In the genomic region with DNA sequence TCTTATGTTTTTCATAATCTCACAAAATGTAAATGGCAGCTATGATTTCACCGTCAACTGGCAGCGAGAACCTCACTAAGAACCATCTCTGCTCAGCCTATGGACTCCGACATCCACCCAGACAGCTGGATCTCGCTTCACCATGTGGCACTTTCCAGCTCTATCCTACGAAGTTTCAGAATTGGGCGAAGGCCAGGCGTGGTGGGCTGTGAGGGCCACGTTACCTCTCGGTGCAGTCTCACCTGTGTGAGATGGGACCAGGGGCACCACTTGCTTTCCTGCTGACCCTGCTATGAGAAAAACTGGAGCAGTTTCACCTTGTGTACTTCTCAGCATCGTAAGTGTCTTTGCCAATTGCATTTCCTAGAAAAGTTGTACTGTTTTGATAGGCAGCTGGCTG, we compare ENCODE assay signal across 19 cellular contexts. TPM values are rescaled to one million over a fixed set of nuclear protein-coding genes. Genes with fewer than 3 reads are reported as not detected.
"Had no signal": no experiment of that assay in that cellular context is flagged by ENCODE, and none has a peak within 500 bp of the region (broad histone marks: within the 10 kb centered on the region; RNA-seq: fewer than 3 reads in every experiment).

No MANE protein-coding gene starts in this region.

- DNase-seq: activated CD4-positive, alpha-beta T cell treated with anti-CD3 and anti-CD28 coated beads, Interleukin-2, amount 50 U/mL, for 1 hour; activated CD4-positive, CD25-positive, alpha-beta regulatory T cell; activated CD8-positive, alpha-beta T cell treated with anti-CD3 and anti-CD28 coated beads, Interleukin-2, amount 10 ng/mL, durations not matched to agents 7 days and 5 days; activated gamma-delta T cell; activated naive CD4-positive, alpha-beta T cell treated with anti-CD3 and anti-CD28 coated beads for 36 hours; activated naive CD8-positive, alpha-beta T cell treated with anti-CD3 and anti-CD28 coated beads for 36 hours; activated T-cell treated with anti-CD3 and anti-CD28 coated beads, Interleukin-2, amount 50 U/mL, for 1 hour; caudate nucleus; MM.1S; NCI-H1105; NCI-H1436; NCI-H1694 treated with DMSO at 0.1 percent for 48 hours; NCI-H2029 treated with DMSO at 0.1 percent for 48 hours; NCI-H345; NCI-H510A; Right ventricle myocardium superior; SJCRH30; SK-N-SH; T-helper 1 cell had no signal

- H3K27ac Mint-ChIP-seq: activated CD8-positive, alpha-beta T cell treated with anti-CD3 and anti-CD28 coated beads, Interleukin-2, amount 10 ng/mL, durations not matched to agents 7 days and 5 days; activated naive CD4-positive, alpha-beta T cell treated with anti-CD3 and anti-CD28 coated beads for 36 hours; activated naive CD8-positive, alpha-beta T cell treated with anti-CD3 and anti-CD28 coated beads for 36 hours had no signal

- H3K9me3 Mint-ChIP-seq: activated naive CD4-positive, alpha-beta T cell treated with anti-CD3 and anti-CD28 coated beads for 36 hours; activated naive CD8-positive, alpha-beta T cell treated with anti-CD3 and anti-CD28 coated beads for 36 hours had no signal

- H3K36me3 Mint-ChIP-seq: activated naive CD8-positive, alpha-beta T cell treated with anti-CD3 and anti-CD28 coated beads for 36 hours had no signal

- ATAC-seq: activated CD8-positive, alpha-beta T cell treated with anti-CD3 and anti-CD28 coated beads, Interleukin-2, amount 10 ng/mL, durations not matched to agents 7 days and 5 days had no signal

- H3K4me3 Mint-ChIP-seq: activated CD8-positive, alpha-beta T cell treated with anti-CD3 and anti-CD28 coated beads, Interleukin-2, amount 10 ng/mL, durations not matched to agents 7 days and 5 days; activated naive CD4-positive, alpha-beta T cell treated with anti-CD3 and anti-CD28 coated beads for 36 hours; activated naive CD8-positive, alpha-beta T cell treated with anti-CD3 and anti-CD28 coated beads for 36 hours had no signal

RNA-seq across cellular contexts. Expression of gene IL17RB, which starts 32.5 kb away (rescaled TPM):
- total RNA-seq: activated naive CD8-positive, alpha-beta T cell treated with anti-CD3 and anti-CD28 coated beads for 36 hours; SJCRH30 had no signal
